In the genomic region with DNA sequence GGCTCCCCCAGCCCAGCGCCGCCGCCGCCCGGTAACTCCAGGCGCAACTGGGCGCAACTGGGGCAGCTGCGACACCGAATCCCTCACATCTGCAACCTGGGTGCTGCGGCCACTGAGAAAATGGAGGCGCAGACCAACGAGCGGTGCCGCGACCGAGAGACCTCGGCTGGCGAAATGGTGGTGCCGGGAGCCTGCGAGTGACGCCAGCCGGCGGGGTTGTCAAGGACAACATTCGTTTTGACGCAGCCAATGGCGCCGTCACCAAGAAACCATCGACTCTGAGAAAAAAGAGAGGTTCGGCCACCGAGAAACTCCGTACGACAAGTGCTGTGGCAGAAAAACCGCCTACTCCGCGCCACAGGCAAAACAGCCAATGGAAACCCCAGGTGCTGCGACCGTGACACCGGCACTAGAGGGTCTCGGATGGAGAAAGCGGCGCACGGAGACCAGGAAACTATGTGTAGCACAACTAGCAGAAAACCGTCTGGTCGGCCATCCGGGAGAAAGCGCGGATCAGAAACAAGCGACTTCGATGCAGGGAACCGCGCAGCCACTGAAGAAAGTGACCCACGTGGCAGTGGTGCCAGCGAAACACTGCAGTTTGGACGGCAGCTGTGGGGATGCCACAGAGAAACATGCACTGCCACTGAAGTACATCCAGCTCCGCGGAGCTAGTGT, we compare ENCODE assay signal across 8 cellular contexts.
DNase-seq lines count a peak whose midpoint lies in the region; ATAC-seq and TF ChIP-seq lines count a peak whose summit lies in the region.

No MANE protein-coding gene starts in this region.

- ATAC-seq in GM19043 (IDR thresholded peaks at IDR 0.05; ENCODE audit: low read depth, unreplicated experiment), result peak; percentile 22
- ATAC-seq in HG03378 (IDR thresholded peaks at IDR 0.05; ENCODE audit: unreplicated experiment), result peak; percentile 25
- ATAC-seq in SK-N-SH treated with all-trans-retinoic acid at 6 μM for 48 hours, result peak; percentile 14

- TF ChIP-seq CTCF in AG04449 (IDR thresholded peaks at IDR 0.05; ENCODE audit: insufficient read depth, low read length, missing control alignments), result no peak

- H3K27me3 Mint-ChIP-seq in activated naive CD8-positive, alpha-beta T cell treated with anti-CD3 and anti-CD28 coated beads for 36 hours, result no peaks in the 10 kb centered on the region
- peaks cover 37 to 49% (median 46%) of the 10 kb centered on the region in 3 donors for H3K27me3 Mint-ChIP-seq in immature natural killer cell (ENCODE audit: low read depth in 3 of 3)

- POLR2A ChIA-PET in AG04449 (lab: Yijun Ruan, JAX), result interaction anchor here (0.5 to 2.7 kb wide), 4 partner anchors 15 to 114 kb away, joined by 3 to 19 read pairs (median 15); no protein-coding TSS in a partner anchor

- H3K36me3 Mint-ChIP-seq in activated naive CD8-positive, alpha-beta T cell treated with anti-CD3 and anti-CD28 coated beads for 36 hours, result peaks cover 14% of the 10 kb centered on the region
- H3K36me3 Mint-ChIP-seq in immature natural killer cell, result peaks cover 0 to 9% (median 5%) of the 10 kb centered on the region in 3 donors

- H3K4me1 Mint-ChIP-seq in activated naive CD8-positive, alpha-beta T cell treated with anti-CD3 and anti-CD28 coated beads for 36 hours, result peaks cover 27% of the 10 kb centered on the region
- H3K4me1 Mint-ChIP-seq in immature natural killer cell, result peaks cover 50 to 57% of the 10 kb centered on the region in 2 donors

- peak overlapping the region; percentile 64 for H3K4me3 ChIP-seq in AG04449 (ENCODE audit: low read depth, low read length)

- DNase-seq in AG04449 (ENCODE audit: low read depth, low spot score), result no peak
- DNase-seq in activated naive CD8-positive, alpha-beta T cell treated with anti-CD3 and anti-CD28 coated beads for 36 hours, result peak; percentile 86
- DNase-seq in immature natural killer cell, result peak; percentile 88 to 91 (median 90)
- peak; percentile 49 for DNase-seq in stimulated activated CD8-positive, alpha-beta memory T cell treated with anti-CD3 and anti-CD28 coated beads, Interleukin-12 subunit alpha, Interleukin-12 subunit beta, amount 100 ng/mL, for 1 hour (ENCODE audit: low read depth)
- DNase-seq in cerebellum (ENCODE audit: low spot score), result no peak

- CTCF ChIA-PET in AG04449 (lab: Yijun Ruan, JAX), result interaction anchor here (1.0 to 2.0 kb wide), 2 partner anchors 40 to 45 kb away, joined by 3 to 11 read pairs; no protein-coding TSS in a partner anchor

- H3K4me3 Mint-ChIP-seq in activated naive CD8-positive, alpha-beta T cell treated with anti-CD3 and anti-CD28 coated beads for 36 hours, result peak overlapping the region; percentile 93
- H3K4me3 Mint-ChIP-seq in immature natural killer cell, result peak overlapping the region; percentile 91 to 98 (median 95)

- peaks cover 6% of the 10 kb centered on the region for H3K9me3 Mint-ChIP-seq in activated naive CD8-positive, alpha-beta T cell treated with anti-CD3 and anti-CD28 coated beads for 36 hours
- H3K9me3 Mint-ChIP-seq in immature natural killer cell, result peaks cover 11 to 21% (median 14%) of the 10 kb centered on the region in 6 donors

- H3K27ac Mint-ChIP-seq in activated naive CD8-positive, alpha-beta T cell treated with anti-CD3 and anti-CD28 coated beads for 36 hours, result peak overlapping the region; percentile 99
- peak overlapping the region; percentile 100 for H3K27ac Mint-ChIP-seq in immature natural killer cell

TF ChIP-seq in SK-N-SH treated with all-trans-retinoic acid at 6 μM for 48 hours, 23 proteins besides CTCF, POLR2A, EP300 and RAD21:
- no peak for TF ChIP-seq SNAI2 (CRISPR knock-in tag; IDR thresholded peaks at IDR 0.05)
- TF ChIP-seq ZC3H10 (CRISPR knock-in tag; IDR thresholded peaks at IDR 0.05), result no peak
- no peak for TF ChIP-seq PPARA (CRISPR knock-in tag; IDR thresholded peaks at IDR 0.05; ENCODE audit: borderline replicate concordance)
- TF ChIP-seq GLIS3 (CRISPR knock-in tag; IDR thresholded peaks at IDR 0.05), result no peak
- no peak for TF ChIP-seq ARNTL (CRISPR knock-in tag; IDR thresholded peaks at IDR 0.05; ENCODE audit: borderline replicate concordance, low read depth)
- TF ChIP-seq ZFP30 (CRISPR knock-in tag; IDR thresholded peaks at IDR 0.05), result no peak
- no peak for TF ChIP-seq CSDC2 (CRISPR knock-in tag; IDR thresholded peaks at IDR 0.05)
- no peak for TF ChIP-seq TCF4 (CRISPR knock-in tag; IDR thresholded peaks at IDR 0.05; ENCODE audit: borderline replicate concordance)
- TF ChIP-seq ISL1 (CRISPR knock-in tag; IDR thresholded peaks at IDR 0.05), result no peak
- TF ChIP-seq, protein P1, sequence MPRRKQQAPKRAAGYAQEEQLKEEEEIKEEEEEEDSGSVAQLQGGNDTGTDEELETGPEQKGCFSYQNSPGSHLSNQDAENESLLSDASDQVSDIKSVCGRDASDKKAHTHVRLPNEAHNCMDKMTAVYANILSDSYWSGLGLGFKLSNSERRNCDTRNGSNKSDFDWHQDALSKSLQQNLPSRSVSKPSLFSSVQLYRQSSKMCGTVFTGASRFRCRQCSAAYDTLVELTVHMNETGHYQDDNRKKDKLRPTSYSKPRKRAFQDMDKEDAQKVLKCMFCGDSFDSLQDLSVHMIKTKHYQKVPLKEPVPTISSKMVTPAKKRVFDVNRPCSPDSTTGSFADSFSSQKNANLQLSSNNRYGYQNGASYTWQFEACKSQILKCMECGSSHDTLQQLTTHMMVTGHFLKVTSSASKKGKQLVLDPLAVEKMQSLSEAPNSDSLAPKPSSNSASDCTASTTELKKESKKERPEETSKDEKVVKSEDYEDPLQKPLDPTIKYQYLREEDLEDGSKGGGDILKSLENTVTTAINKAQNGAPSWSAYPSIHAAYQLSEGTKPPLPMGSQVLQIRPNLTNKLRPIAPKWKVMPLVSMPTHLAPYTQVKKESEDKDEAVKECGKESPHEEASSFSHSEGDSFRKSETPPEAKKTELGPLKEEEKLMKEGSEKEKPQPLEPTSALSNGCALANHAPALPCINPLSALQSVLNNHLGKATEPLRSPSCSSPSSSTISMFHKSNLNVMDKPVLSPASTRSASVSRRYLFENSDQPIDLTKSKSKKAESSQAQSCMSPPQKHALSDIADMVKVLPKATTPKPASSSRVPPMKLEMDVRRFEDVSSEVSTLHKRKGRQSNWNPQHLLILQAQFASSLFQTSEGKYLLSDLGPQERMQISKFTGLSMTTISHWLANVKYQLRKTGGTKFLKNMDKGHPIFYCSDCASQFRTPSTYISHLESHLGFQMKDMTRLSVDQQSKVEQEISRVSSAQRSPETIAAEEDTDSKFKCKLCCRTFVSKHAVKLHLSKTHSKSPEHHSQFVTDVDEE (CRISPR knock-in tag; IDR thresholded peaks at IDR 0.05), result no peak
- TF ChIP-seq ZNF70 (CRISPR knock-in tag; IDR thresholded peaks at IDR 0.05), result no peak
- TF ChIP-seq, protein P2, sequence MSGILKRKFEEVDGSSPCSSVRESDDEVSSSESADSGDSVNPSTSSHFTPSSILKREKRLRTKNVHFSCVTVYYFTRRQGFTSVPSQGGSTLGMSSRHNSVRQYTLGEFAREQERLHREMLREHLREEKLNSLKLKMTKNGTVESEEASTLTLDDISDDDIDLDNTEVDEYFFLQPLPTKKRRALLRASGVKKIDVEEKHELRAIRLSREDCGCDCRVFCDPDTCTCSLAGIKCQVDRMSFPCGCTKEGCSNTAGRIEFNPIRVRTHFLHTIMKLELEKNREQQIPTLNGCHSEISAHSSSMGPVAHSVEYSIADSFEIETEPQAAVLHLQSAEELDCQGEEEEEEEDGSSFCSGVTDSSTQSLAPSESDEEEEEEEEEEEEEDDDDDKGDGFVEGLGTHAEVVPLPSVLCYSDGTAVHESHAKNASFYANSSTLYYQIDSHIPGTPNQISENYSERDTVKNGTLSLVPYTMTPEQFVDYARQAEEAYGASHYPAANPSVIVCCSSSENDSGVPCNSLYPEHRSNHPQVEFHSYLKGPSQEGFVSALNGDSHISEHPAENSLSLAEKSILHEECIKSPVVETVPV (CRISPR knock-in tag; IDR thresholded peaks at IDR 0.05), result no peak
- TF ChIP-seq BACH2 (CRISPR knock-in tag; IDR thresholded peaks at IDR 0.05; ENCODE audit: borderline replicate concordance), result no peak

Comparison
In these comparisons a context has a peak if more than half of its experiments do, and no peak if none do; other contexts are left out.
1. DNase-seq: peak in activated naive CD8-positive, alpha-beta T cell treated with anti-CD3 and anti-CD28 coated beads for 36 hours (single experiment), immature natural killer cell (3 of 3) and stimulated activated CD8-positive, alpha-beta memory T cell treated with anti-CD3 and anti-CD28 coated beads, Interleukin-12 subunit alpha, Interleukin-12 subunit beta, amount 100 ng/mL, for 1 hour (single experiment); none in AG04449 (single experiment) and cerebellum (single experiment).
2. Peak in every context shown above with its lines, with median percentiles within 50 percentile points of each other: ATAC-seq.